20 cellular contexts compared by ENCODE assay signal in genomic region chr7:75861636-75862035, GRCh38. TPM values are rescaled to one million over a fixed set of nuclear protein-coding genes. Genes with fewer than 3 reads are reported as not detected.
DNase-seq lines count a peak whose midpoint lies in the region; ATAC-seq and TF ChIP-seq lines count a peak whose summit lies in the region.
"Had no signal": no experiment of that assay in that cellular context is flagged by ENCODE, and none has a peak within 500 bp of the region (broad histone marks: within the 10 kb centered on the region; RNA-seq: fewer than 3 reads in every experiment).

No MANE protein-coding gene starts in this region.

- peak; percentile 26 to 75 for ATAC-seq in upper lobe of left lung (ENCODE audit: low FRiP score in 2 of 2)
- no peak for ATAC-seq in HG03354 (IDR thresholded peaks at IDR 0.05; ENCODE audit: poor library complexity, severe bottlenecking, unreplicated experiment)
- ATAC-seq: activated CD8-positive, alpha-beta T cell treated with anti-CD3 and anti-CD28 coated beads for 36 hours; T-cell had no signal

- H3K4me1 ChIP-seq in upper lobe of left lung: peaks cover 2 to 6% (median 5%) of the 10 kb centered on the region in 4 donors
- H3K4me1 ChIP-seq in suprapubic skin: no peaks in the 10 kb centered on the region
- H3K4me1 ChIP-seq: breast epithelium, pancreas had no signal

- H3K4me3 Mint-ChIP-seq in dendritic cell treated with granulocyte-macrophage colony-stimulating factor and Interleukin-4, amounts not matched to agents 40 ng/mL and 50 ng/mL, for 4 days: no peak overlapping the region
- H3K4me3 Mint-ChIP-seq: activated CD8-positive, alpha-beta T cell treated with anti-CD3 and anti-CD28 coated beads for 36 hours; T-cell had no signal

- TF ChIP-seq CTCF in NB4 (IDR thresholded peaks at IDR 0.05; ENCODE audit: low read depth, low read length) (no peak), upper lobe of left lung (IDR thresholded peaks at IDR 0.05) (no peak), suprapubic skin (IDR thresholded peaks at IDR 0.05) (no peak)

- H3K4me1 Mint-ChIP-seq in dendritic cell treated with granulocyte-macrophage colony-stimulating factor and Interleukin-4, amounts not matched to agents 40 ng/mL and 50 ng/mL, for 4 days (ENCODE audit: low read depth): peaks cover 81% of the 10 kb centered on the region

- 67 to 72% methylated on average over 4 of the region's 4 CpGs for WGBS in upper lobe of left lung, 2 donors
- WGBS in suprapubic skin: 57% methylated on average over 4 of the region's 4 CpGs

- H3K4me3 ChIP-seq in NB4 (ENCODE audit: low read depth, low read length): no peak overlapping the region
- no peak overlapping the region for H3K4me3 ChIP-seq in upper lobe of left lung
- no peak overlapping the region for H3K4me3 ChIP-seq in suprapubic skin
- H3K4me3 ChIP-seq: breast epithelium, esophagus squamous epithelium, pancreas had no signal

- H3K36me3 Mint-ChIP-seq in dendritic cell treated with granulocyte-macrophage colony-stimulating factor and Interleukin-4, amounts not matched to agents 40 ng/mL and 50 ng/mL, for 4 days (ENCODE audit: low read depth): peaks cover 66% of the 10 kb centered on the region
- H3K36me3 Mint-ChIP-seq: T-cell had no signal

- no peak for TF ChIP-seq POLR2A in NB4 (IDR thresholded peaks at IDR 0.05; ENCODE audit: extremely low read depth, insufficient read length)
- no peak for TF ChIP-seq POLR2A in upper lobe of left lung (IDR thresholded peaks at IDR 0.05)
- no peak for TF ChIP-seq POLR2A in suprapubic skin (IDR thresholded peaks at IDR 0.05)

- peak; percentile 36 for DNase-seq in NB4 (ENCODE audit: low read depth)
- DNase-seq in iris pigment epithelial cell (ENCODE audit: low read depth): peak; percentile 87
- no peak for DNase-seq in upper lobe of left lung
- DNase-seq in suprapubic skin (ENCODE audit: low spot score in 2 of 2): no peak
- no peak for DNase-seq in DMS 273 treated with DMSO at 0.1 percent for 48 hours (lab: John Stamatoyannopoulos, UW)
- DNase-seq: activated CD8-positive, alpha-beta T cell treated with anti-CD3 and anti-CD28 coated beads for 36 hours; activated T-cell treated with anti-CD3 and anti-CD28 coated beads, Interleukin-2, amount 50 U/mL, for 48 hours; esophagus squamous epithelium; NCI-H1436; NCI-H2171; NCI-H82; pancreas; RPMI8226; small intestine; T-cell had no signal

- H3K9me3 ChIP-seq in upper lobe of left lung (no peaks in the 10 kb centered on the region), suprapubic skin (no peaks in the 10 kb centered on the region)
- H3K9me3 ChIP-seq: breast epithelium, esophagus squamous epithelium, pancreas had no signal

- no peaks in the 10 kb centered on the region for H3K27me3 ChIP-seq in upper lobe of left lung
- H3K27me3 ChIP-seq in suprapubic skin: no peaks in the 10 kb centered on the region
- H3K27me3 ChIP-seq: breast epithelium, esophagus squamous epithelium, pancreas had no signal

- H3K9me3 Mint-ChIP-seq in dendritic cell treated with granulocyte-macrophage colony-stimulating factor and Interleukin-4, amounts not matched to agents 40 ng/mL and 50 ng/mL, for 4 days: no peaks in the 10 kb centered on the region
- H3K9me3 Mint-ChIP-seq: activated CD8-positive, alpha-beta T cell treated with anti-CD3 and anti-CD28 coated beads for 36 hours; T-cell had no signal

- no peaks in the 10 kb centered on the region for H3K27me3 Mint-ChIP-seq in dendritic cell treated with granulocyte-macrophage colony-stimulating factor and Interleukin-4, amounts not matched to agents 40 ng/mL and 50 ng/mL, for 4 days

- intact Hi-C loops in dendritic cell treated with granulocyte-macrophage colony-stimulating factor and Interleukin-4, amounts not matched to agents 40 ng/mL and 50 ng/mL, for 4 days (cut with micrococcal nuclease): loop anchor here (10.0 kb wide), 1 partner anchor 47 kb away; the partner anchor contains the start of gene CCL24

- peak in 1 of 4 donors; percentile 37 for TF ChIP-seq EP300 in upper lobe of left lung (IDR thresholded peaks at IDR 0.05)
- no peak for TF ChIP-seq EP300 in suprapubic skin (IDR thresholded peaks at IDR 0.05)

- H3K36me3 ChIP-seq in upper lobe of left lung: no peaks in the 10 kb centered on the region
- no peaks in the 10 kb centered on the region for H3K36me3 ChIP-seq in suprapubic skin
- H3K36me3 ChIP-seq: breast epithelium, esophagus squamous epithelium, pancreas had no signal

- H3K27ac ChIP-seq in upper lobe of left lung (peak overlapping the region in 2 of 4 donors; percentile 4 to 41), suprapubic skin (no peak overlapping the region)
- H3K27ac ChIP-seq: breast epithelium, KMS-11, pancreas had no signal

- H3K27ac Mint-ChIP-seq in dendritic cell treated with granulocyte-macrophage colony-stimulating factor and Interleukin-4, amounts not matched to agents 40 ng/mL and 50 ng/mL, for 4 days: peak overlapping the region; percentile 91
- H3K27ac Mint-ChIP-seq: activated CD8-positive, alpha-beta T cell treated with anti-CD3 and anti-CD28 coated beads for 36 hours; T-cell had no signal

RNA-seq across cellular contexts. Expression of gene RHBDD2, which starts 17.2 kb away (rescaled TPM):
- total RNA-seq in upper lobe of left lung (100 to 1,000 TPM in 2 of 6 donors, 10 to 100 TPM in 4; 35.6 to 132 (median 82.5) TPM), suprapubic skin (10 to 100 TPM; 28.3 to 63.1 (median 49.8) TPM)

RNA-seq across cellular contexts. Expression of gene CCL24, which starts 48.0 kb away (rescaled TPM):
- 1 to 10 TPM in 4 of 6 donors, not detected in 2; 1.4 to 7.6 (median 2.7) TPM for total RNA-seq in upper lobe of left lung
- total RNA-seq in suprapubic skin: 1 to 10 TPM in 2 of 4 donors, not detected in 2; 2.6 to 2.7 TPM
- total RNA-seq: activated CD8-positive, alpha-beta T cell treated with anti-CD3 and anti-CD28 coated beads for 36 hours; H1; T-cell had no signal

RNA-seq across cellular contexts. Expression of gene POR, which starts 53.3 kb away (rescaled TPM):
- 100 to 1,000 TPM; 107 to 257 (median 194) TPM for total RNA-seq in upper lobe of left lung
- 100 to 1,000 TPM in 1 of 4 donors, 10 to 100 TPM in 3; 85.8 to 112 (median 91.8) TPM for total RNA-seq in suprapubic skin

Comparison
In these comparisons a context has a peak if more than half of its experiments do, and no peak if none do; other contexts are left out.
1. DNase-seq: peak in NB4 (single experiment) and iris pigment epithelial cell (single experiment); none in upper lobe of left lung (0 of 2), suprapubic skin (0 of 2) and DMS 273 treated with DMSO at 0.1 percent for 48 hours (single experiment).